Comparison of ENCODE assay signal across 32 cellular contexts in genomic region chr1:113166473-113166872, GRCh38.
"Had no signal": no experiment of that assay in that cellular context is flagged by ENCODE, and none has a peak within 500 bp of the region (broad histone marks: within the 10 kb centered on the region; RNA-seq: fewer than 3 reads in every experiment).

No MANE protein-coding gene starts in this region.

- H3K4me3 Mint-ChIP-seq: activated CD4-positive, alpha-beta memory T cell treated with anti-CD3 and anti-CD28 coated beads for 36 hours; activated CD4-positive, alpha-beta T cell treated with anti-CD3 and anti-CD28 coated beads, Interleukin-2, amount 10 ng/mL, durations not matched to agents 24 days and 14 days; activated naive CD4-positive, alpha-beta T cell treated with anti-CD3 and anti-CD28 coated beads for 36 hours; activated naive CD8-positive, alpha-beta T cell treated with anti-CD3 and anti-CD28 coated beads for 36 hours; activated T-helper 1 cell treated with anti-CD3 and anti-CD28 coated beads, Interleukin-12 subunit alpha, Interleukin-12 subunit beta, Interleukin-2, Interleukin-4 antibody, amounts not matched to agents 30 ng/mL and 10 ng/mL and 1 ng/mL, durations not matched to agents 14 hours and 24 hours and 36 hours; effector memory CD8-positive, alpha-beta T cell; naive B cell; stimulated activated naive B cell treated with anti-CD40 and anti-IgM and Interleukin-4, amounts not matched to agents 10 μg/mL and 1 μg/mL and 100 μg/mL, for 72 hours had no signal

- H3K4me3 ChIP-seq: adrenal gland, ascending aorta, coronary artery, dorsolateral prefrontal cortex, gastroesophageal sphincter, left ventricle myocardium inferior, ovary, prostate gland, right atrium auricular region, stomach, thyroid gland, upper lobe of left lung had no signal

- H3K4me1 Mint-ChIP-seq: activated CD4-positive, alpha-beta T cell treated with anti-CD3 and anti-CD28 coated beads, Interleukin-2, amount 10 ng/mL, durations not matched to agents 24 days and 14 days; activated naive CD8-positive, alpha-beta T cell treated with anti-CD3 and anti-CD28 coated beads for 36 hours; stimulated activated naive B cell treated with anti-CD40 and anti-IgM and Interleukin-4, amounts not matched to agents 10 μg/mL and 1 μg/mL and 100 μg/mL, for 72 hours had no signal

- H3K36me3 ChIP-seq: adrenal gland, ascending aorta, brain microvascular endothelial cell, gastroesophageal sphincter, left ventricle myocardium inferior, ovary, prostate gland, right atrium auricular region, stomach, thyroid gland, upper lobe of left lung had no signal

- H3K36me3 Mint-ChIP-seq: activated CD4-positive, alpha-beta memory T cell treated with anti-CD3 and anti-CD28 coated beads for 36 hours; activated naive CD8-positive, alpha-beta T cell treated with anti-CD3 and anti-CD28 coated beads for 36 hours; stimulated activated naive B cell treated with anti-CD40 and anti-IgM and Interleukin-4, amounts not matched to agents 10 μg/mL and 1 μg/mL and 100 μg/mL, for 72 hours had no signal

- FAIRE-seq: keratinocyte had no signal

- ATAC-seq: effector memory CD8-positive, alpha-beta T cell; gastroesophageal sphincter; stimulated activated naive B cell treated with anti-CD40 and anti-IgM and Interleukin-4, amounts not matched to agents 10 μg/mL and 1 μg/mL and 100 μg/mL, for 72 hours had no signal

- H3K9me3 Mint-ChIP-seq: activated CD4-positive, alpha-beta memory T cell treated with anti-CD3 and anti-CD28 coated beads for 36 hours; activated naive CD4-positive, alpha-beta T cell treated with anti-CD3 and anti-CD28 coated beads for 36 hours; activated naive CD8-positive, alpha-beta T cell treated with anti-CD3 and anti-CD28 coated beads for 36 hours had no signal

- H3K27me3 ChIP-seq: adrenal gland, ascending aorta, brain microvascular endothelial cell, dorsolateral prefrontal cortex, gastroesophageal sphincter, ovary, right atrium auricular region, stomach, thyroid gland, upper lobe of left lung had no signal

- H3K4me1 ChIP-seq: adrenal gland, ascending aorta, gastroesophageal sphincter, left ventricle myocardium inferior, prostate gland, right atrium auricular region, stomach, upper lobe of left lung had no signal

- H3K9me3 ChIP-seq: adrenal gland, ovary, prostate gland, right atrium auricular region, thyroid gland, upper lobe of left lung had no signal

- H3K27ac Mint-ChIP-seq: activated CD4-positive, alpha-beta memory T cell treated with anti-CD3 and anti-CD28 coated beads for 36 hours; activated CD4-positive, alpha-beta T cell treated with anti-CD3 and anti-CD28 coated beads, Interleukin-2, amount 10 ng/mL, durations not matched to agents 24 days and 14 days; activated naive CD4-positive, alpha-beta T cell treated with anti-CD3 and anti-CD28 coated beads for 36 hours; activated naive CD8-positive, alpha-beta T cell treated with anti-CD3 and anti-CD28 coated beads for 36 hours; activated T-helper 1 cell treated with anti-CD3 and anti-CD28 coated beads, Interleukin-12 subunit alpha, Interleukin-12 subunit beta, Interleukin-2, Interleukin-4 antibody, amounts not matched to agents 30 ng/mL and 10 ng/mL and 1 ng/mL, durations not matched to agents 14 hours and 24 hours and 36 hours; effector memory CD8-positive, alpha-beta T cell; stimulated activated naive B cell treated with anti-CD40 and anti-IgM and Interleukin-4, amounts not matched to agents 10 μg/mL and 1 μg/mL and 100 μg/mL, for 72 hours had no signal

- H3K27ac ChIP-seq: adrenal gland, ascending aorta, brain microvascular endothelial cell, coronary artery, dorsolateral prefrontal cortex, gastroesophageal sphincter, left ventricle myocardium inferior, ovary, prostate gland, right atrium auricular region, stomach, thyroid gland, upper lobe of left lung had no signal

- DNase-seq: activated CD4-positive, alpha-beta memory T cell treated with anti-CD3 and anti-CD28 coated beads for 36 hours; activated CD4-positive, alpha-beta T cell treated with anti-CD3 and anti-CD28 coated beads, Interleukin-2, amount 10 ng/mL, durations not matched to agents 24 days and 14 days; activated CD4-positive, CD25-positive, alpha-beta regulatory T cell treated with anti-CD3 and anti-CD28 coated beads, Interleukin-2, amount 50 U/mL, for 72 hours; activated CD8-positive, alpha-beta memory T cell treated with anti-CD3 and anti-CD28 coated beads, Interleukin-2, amount 50 U/mL, for 4 hours; activated effector memory CD4-positive, alpha-beta T cell treated with anti-CD3 and anti-CD28 coated beads, Interleukin-2, amount 50 U/mL, for 16 hours; activated naive CD4-positive, alpha-beta T cell treated with anti-CD3 and anti-CD28 coated beads for 36 hours; activated naive CD8-positive, alpha-beta T cell treated with anti-CD3 and anti-CD28 coated beads for 36 hours; activated T-cell treated with anti-CD3 and anti-CD28 coated beads, Interleukin-2, amount 50 U/mL, for 1 hour; adrenal gland; brain microvascular endothelial cell; dorsolateral prefrontal cortex; effector memory CD8-positive, alpha-beta T cell; head of caudate nucleus; hippocampal formation; left ventricle myocardium inferior; mammary epithelial cell; naive B cell; ovary; stimulated activated CD4-positive, alpha-beta T cell treated with anti-CD3 and anti-CD28 coated beads, Interleukin-15, amount 100 ng/mL, for 24 hours; stimulated activated CD4-positive, alpha-beta T cell treated with anti-CD3 and anti-CD28 coated beads, Interleukin-2, amount 100 ng/mL, for 24 hours; stimulated activated naive B cell treated with anti-CD40 and anti-IgM and Interleukin-4, amounts not matched to agents 10 μg/mL and 1 μg/mL and 100 μg/mL, for 72 hours; stomach; T-helper 2 cell; thyroid gland; upper lobe of left lung had no signal
